ENCODE assay signal across 18 cellular contexts in genomic region chr14:104428860-104429259, GRCh38.
DNase-seq lines count a peak whose midpoint lies in the region; ATAC-seq and TF ChIP-seq lines count a peak whose summit lies in the region.
"Had no signal": no experiment of that assay in that cellular context is flagged by ENCODE, and none has a peak within 500 bp of the region (broad histone marks: within the 10 kb centered on the region; RNA-seq: fewer than 3 reads in every experiment).

No MANE protein-coding gene starts in this region.

- no peaks in the 10 kb centered on the region for H3K27me3 ChIP-seq in neural progenitor cell
- H3K27me3 ChIP-seq: SJSA1 had no signal

- CTCF ChIA-PET in activated CD8-positive, alpha-beta memory T cell treated with anti-CD3 and anti-CD28 coated beads, Interleukin-2, amount 10 ng/mL, durations not matched to agents 7 days and 5 days (lab: Charles Lee) = no interaction called here

- no peaks in the 10 kb centered on the region for H3K79me2 ChIP-seq in neural progenitor cell (ENCODE audit: low read depth)

- no peak overlapping the region for H3K4me3 Mint-ChIP-seq in activated CD8-positive, alpha-beta memory T cell treated with anti-CD3 and anti-CD28 coated beads, Interleukin-2, amount 10 ng/mL, durations not matched to agents 7 days and 5 days
- H3K4me3 Mint-ChIP-seq in neural progenitor cell = peak overlapping the region; percentile 17
- no peak overlapping the region for H3K4me3 Mint-ChIP-seq in glutamatergic neuron (ENCODE audit: unreplicated experiment)

- H3K36me3 Mint-ChIP-seq in activated CD8-positive, alpha-beta memory T cell treated with anti-CD3 and anti-CD28 coated beads, Interleukin-2, amount 10 ng/mL, durations not matched to agents 7 days and 5 days = no peaks in the 10 kb centered on the region
- H3K36me3 Mint-ChIP-seq in neural progenitor cell (no peaks in the 10 kb centered on the region), glutamatergic neuron (ENCODE audit: unreplicated experiment) (peaks cover 6% of the 10 kb centered on the region)

- TF ChIP-seq CTCF in GM13976 (IDR thresholded peaks at IDR 0.05; ENCODE audit: borderline replicate concordance, control extremely low read depth, extremely low read depth, insufficient read depth, missing control alignments) (no peak), neural progenitor cell (IDR thresholded peaks at IDR 0.05) (no peak), glutamatergic neuron (IDR thresholded peaks at IDR 0.05; ENCODE audit: partially characterized antibody, unreplicated experiment) (no peak)

- no peaks in the 10 kb centered on the region for H3K9me3 Mint-ChIP-seq in activated CD8-positive, alpha-beta memory T cell treated with anti-CD3 and anti-CD28 coated beads, Interleukin-2, amount 10 ng/mL, durations not matched to agents 7 days and 5 days (ENCODE audit: low read depth)
- no peaks in the 10 kb centered on the region for H3K9me3 Mint-ChIP-seq in neural progenitor cell
- peaks cover 11% of the 10 kb centered on the region for H3K9me3 Mint-ChIP-seq in glutamatergic neuron (ENCODE audit: unreplicated experiment)

- no peaks in the 10 kb centered on the region for H3K36me3 ChIP-seq in neural progenitor cell
- H3K36me3 ChIP-seq: SJSA1 had no signal

- H2AFZ ChIP-seq in neural progenitor cell (replicated peaks) = no peak overlapping the region

- DNase-seq in activated CD8-positive, alpha-beta memory T cell treated with anti-CD3 and anti-CD28 coated beads, Interleukin-2, amount 10 ng/mL, durations not matched to agents 7 days and 5 days = peak; percentile 27
- DNase-seq in activated CD8-positive, alpha-beta memory T cell treated with anti-CD3 and anti-CD28 coated beads for 24 hours = no peak
- peak; percentile 23 for DNase-seq in GM13976 (ENCODE audit: low spot score)
- peak; percentile 67 for DNase-seq in NCI-H2171 treated with DMSO at 0.1 percent for 48 hours (lab: John Stamatoyannopoulos, UW)
- no peak for DNase-seq in neural progenitor cell (ENCODE audit: low spot score)
- DNase-seq in glutamatergic neuron = no peak
- no peak for DNase-seq in LoVo (ENCODE audit: low spot score)
- DNase-seq: Calu3, GF-D8, NCI-H1436, NCI-H187, NCI-H2081 treated with DMSO at 0.1 percent for 48 hours, NCI-H446 treated with DMSO at 0.1 percent for 48 hours, NCI-H526, PC-3 had no signal

- ATAC-seq in activated CD8-positive, alpha-beta memory T cell treated with anti-CD3 and anti-CD28 coated beads, Interleukin-2, amount 10 ng/mL, durations not matched to agents 7 days and 5 days = no peak
- ATAC-seq in HG03108 (IDR thresholded peaks at IDR 0.05; ENCODE audit: unreplicated experiment) = no peak
- ATAC-seq: PC-3, Right ventricle myocardium inferior had no signal

- no peak overlapping the region for H3K4me2 ChIP-seq in neural progenitor cell

- no peaks in the 10 kb centered on the region for H3F3A ChIP-seq in neural progenitor cell (ENCODE audit: low read depth)

- H3K9ac ChIP-seq in neural progenitor cell = no peak overlapping the region

- H3K27ac Mint-ChIP-seq in activated CD8-positive, alpha-beta memory T cell treated with anti-CD3 and anti-CD28 coated beads, Interleukin-2, amount 10 ng/mL, durations not matched to agents 7 days and 5 days = no peak overlapping the region
- H3K27ac Mint-ChIP-seq in neural progenitor cell (no peak overlapping the region), glutamatergic neuron (ENCODE audit: unreplicated experiment) (no peak overlapping the region)

- no peak overlapping the region for H3K4me3 ChIP-seq in neural progenitor cell
- H3K4me3 ChIP-seq: SJSA1 had no signal

- no peaks in the 10 kb centered on the region for H4K20me1 ChIP-seq in neural progenitor cell (ENCODE audit: low read depth)

- no peaks in the 10 kb centered on the region for H3K27me3 Mint-ChIP-seq in activated CD8-positive, alpha-beta memory T cell treated with anti-CD3 and anti-CD28 coated beads, Interleukin-2, amount 10 ng/mL, durations not matched to agents 7 days and 5 days
- H3K27me3 Mint-ChIP-seq in neural progenitor cell (ENCODE audit: insufficient read depth, low read depth) (peaks cover 6% of the 10 kb centered on the region), glutamatergic neuron (ENCODE audit: unreplicated experiment) (peaks cover 20% of the 10 kb centered on the region)

- H3K4me1 ChIP-seq in neural progenitor cell = peaks cover 10% of the 10 kb centered on the region
- H3K4me1 ChIP-seq: SJSA1 had no signal

- no peak overlapping the region for H3K27ac ChIP-seq in neural progenitor cell
- H3K27ac ChIP-seq: SJSA1 had no signal

- no peaks in the 10 kb centered on the region for H3K4me1 Mint-ChIP-seq in activated CD8-positive, alpha-beta memory T cell treated with anti-CD3 and anti-CD28 coated beads, Interleukin-2, amount 10 ng/mL, durations not matched to agents 7 days and 5 days
- H3K4me1 Mint-ChIP-seq in neural progenitor cell = peaks cover 22% of the 10 kb centered on the region
- peaks cover 8% of the 10 kb centered on the region for H3K4me1 Mint-ChIP-seq in glutamatergic neuron (ENCODE audit: low read depth, unreplicated experiment)

- no peaks in the 10 kb centered on the region for H3K9me3 ChIP-seq in neural progenitor cell (ENCODE audit: low read depth)
- H3K9me3 ChIP-seq: SJSA1 had no signal

- in situ Hi-C loops in GM13976 (cut with MboI; ENCODE audit: low sequenced_read_pairs, unreplicated experiment) = no loop called here

Comparison
In these comparisons a context has a peak if more than half of its experiments do, and no peak if none do; other contexts are left out.
1. DNase-seq: peak in activated CD8-positive, alpha-beta memory T cell treated with anti-CD3 and anti-CD28 coated beads, Interleukin-2, amount 10 ng/mL, durations not matched to agents 7 days and 5 days (single experiment), GM13976 (single experiment) and NCI-H2171 treated with DMSO at 0.1 percent for 48 hours (single experiment); none in activated CD8-positive, alpha-beta memory T cell treated with anti-CD3 and anti-CD28 coated beads for 24 hours (single experiment), neural progenitor cell (single experiment), glutamatergic neuron (single experiment) and LoVo (single experiment).